Comparison of ENCODE assay signal across 8 cellular contexts in the genomic region with DNA sequence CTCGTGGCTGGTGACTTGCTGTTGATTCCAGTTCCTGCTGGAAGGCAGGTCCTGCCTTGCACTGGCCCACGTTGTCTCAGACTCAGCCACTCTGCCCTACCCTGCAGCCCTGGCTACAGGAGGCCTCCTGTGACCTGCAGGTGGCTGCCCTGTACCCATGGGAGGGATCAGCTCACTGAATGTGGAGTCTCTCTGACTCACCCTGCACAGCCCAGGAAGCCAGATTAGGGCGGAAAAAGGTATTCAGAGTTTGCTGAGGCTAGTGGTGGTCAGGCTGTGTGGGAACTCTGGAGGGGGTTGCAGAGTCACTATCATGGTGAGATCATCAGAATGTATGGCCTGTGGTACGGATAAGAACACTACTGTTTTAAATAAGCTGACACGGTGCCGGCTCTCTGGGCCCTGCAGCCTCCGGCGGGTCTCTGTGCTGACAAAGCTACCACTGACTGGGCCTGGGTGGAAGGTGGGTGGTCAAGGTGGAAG. TPM values are rescaled to one million over a fixed set of nuclear protein-coding genes. Genes with fewer than 3 reads are reported as not detected.
A peak's percentile ranks its signal among the peaks of the same experiment; 100 is the strongest.
DNase-seq lines count a peak whose midpoint lies in the region; ATAC-seq and TF ChIP-seq lines count a peak whose summit lies in the region.

No MANE protein-coding gene starts in this region.

- H3K9me3 Mint-ChIP-seq in MCF 10A (ENCODE audit: unreplicated experiment), result no peaks in the 10 kb centered on the region

- peaks cover 1% of the 10 kb centered on the region for H3K36me3 ChIP-seq in breast epithelium

- BruUV-seq in MCF 10A (replicated peaks; lab: Mats Ljungman, UMichigan), result no TSS peak

- DNase-seq in MCF 10A (ENCODE audit: unreplicated experiment) (peak; percentile 97), breast epithelium (ENCODE audit: low spot score in 2 of 2) (no peak), epithelial cell of proximal tubule (ENCODE audit: low read depth) (no peak), GDM1 (lab: John Stamatoyannopoulos, UW) (no peak), NCI-H2029 (lab: John Stamatoyannopoulos, UW) (no peak)
- peak; percentile 70 for DNase-seq in stimulated activated CD4-positive, alpha-beta T cell treated with anti-CD3 and anti-CD28 coated beads, Interleukin-1b, Interleukin-23, amount 100 ng/mL, for 48 hours

- POLR2A ChIA-PET in MCF 10A (lab: Yijun Ruan, JAX), result interaction anchor here (0.9 to 13.6 kb wide), 16 partner anchors 10 to 232 kb away, joined by 3 to 517 read pairs (median 6); a partner anchor contains a TSS

- peak overlapping the region; percentile 29 for H3K4me3 Mint-ChIP-seq in MCF 10A (ENCODE audit: unreplicated experiment)

- H3K27ac ChIP-seq in breast epithelium, result peak overlapping the region in 1 of 2 donors; percentile 38

- peaks cover 0 to 12% of the 10 kb centered on the region in 2 donors for H3K4me1 ChIP-seq in breast epithelium

- intact Hi-C loops in MCF 10A (cut with micrococcal nuclease), result loop anchor here (1.0 kb wide), 1 partner anchor 24 kb away; no protein-coding TSS in a partner anchor
- intact Hi-C loops in breast epithelium (cut with DNase I; ENCODE audit: low total_unique reads), result no loop called here

- no peaks in the 10 kb centered on the region for H3K9me3 ChIP-seq in breast epithelium

- TF ChIP-seq CTCF in MCF 10A (IDR thresholded peaks at IDR 0.05; ENCODE audit: unreplicated experiment), result no peak
- no peak for TF ChIP-seq CTCF in breast epithelium (IDR thresholded peaks at IDR 0.05)
- TF ChIP-seq CTCF in epithelial cell of proximal tubule (conservative IDR thresholded peaks at IDR 0.05; ENCODE audit: low read depth, low read length), result peak; percentile 50

- peaks cover 36% of the 10 kb centered on the region for H3K36me3 Mint-ChIP-seq in MCF 10A (ENCODE audit: insufficient read depth, unreplicated experiment)

- H3K4me3 ChIP-seq in breast epithelium (no peak overlapping the region), epithelial cell of proximal tubule (ENCODE audit: low read depth, low read length) (no peak overlapping the region)

- H3K27me3 Mint-ChIP-seq in MCF 10A (ENCODE audit: insufficient read depth, unreplicated experiment), result no peaks in the 10 kb centered on the region

- no peaks in the 10 kb centered on the region for H3K27me3 ChIP-seq in breast epithelium

- H3K27ac Mint-ChIP-seq in MCF 10A (ENCODE audit: low read depth, unreplicated experiment), result peak overlapping the region; percentile 82

- TF ChIP-seq POLR2A in breast epithelium (IDR thresholded peaks at IDR 0.05), result no peak

- CTCF ChIA-PET in MCF 10A (lab: Yijun Ruan, JAX), result interaction anchor here (0.6 to 7.8 kb wide), 24 partner anchors 9 to 230 kb away, joined by 3 to 92 read pairs (median 5); a partner anchor contains a TSS

- peaks cover 23% of the 10 kb centered on the region for H3K4me1 Mint-ChIP-seq in MCF 10A (ENCODE audit: insufficient read depth, unreplicated experiment)

- ATAC-seq in SK-N-SH treated with all-trans-retinoic acid at 6 μM for 48 hours (peak; percentile 87), HG02870 (IDR thresholded peaks at IDR 0.05; ENCODE audit: unreplicated experiment) (no peak)

TF ChIP-seq in SK-N-SH treated with all-trans-retinoic acid at 6 μM for 48 hours, 23 proteins besides CTCF, POLR2A, EP300 and RAD21:
- no peak for TF ChIP-seq RARB (CRISPR knock-in tag; IDR thresholded peaks at IDR 0.05)
- no peak for TF ChIP-seq SNAI2 (CRISPR knock-in tag; IDR thresholded peaks at IDR 0.05)
- TF ChIP-seq, protein P1, sequence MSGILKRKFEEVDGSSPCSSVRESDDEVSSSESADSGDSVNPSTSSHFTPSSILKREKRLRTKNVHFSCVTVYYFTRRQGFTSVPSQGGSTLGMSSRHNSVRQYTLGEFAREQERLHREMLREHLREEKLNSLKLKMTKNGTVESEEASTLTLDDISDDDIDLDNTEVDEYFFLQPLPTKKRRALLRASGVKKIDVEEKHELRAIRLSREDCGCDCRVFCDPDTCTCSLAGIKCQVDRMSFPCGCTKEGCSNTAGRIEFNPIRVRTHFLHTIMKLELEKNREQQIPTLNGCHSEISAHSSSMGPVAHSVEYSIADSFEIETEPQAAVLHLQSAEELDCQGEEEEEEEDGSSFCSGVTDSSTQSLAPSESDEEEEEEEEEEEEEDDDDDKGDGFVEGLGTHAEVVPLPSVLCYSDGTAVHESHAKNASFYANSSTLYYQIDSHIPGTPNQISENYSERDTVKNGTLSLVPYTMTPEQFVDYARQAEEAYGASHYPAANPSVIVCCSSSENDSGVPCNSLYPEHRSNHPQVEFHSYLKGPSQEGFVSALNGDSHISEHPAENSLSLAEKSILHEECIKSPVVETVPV (CRISPR knock-in tag; IDR thresholded peaks at IDR 0.05), result no peak
- no peak for TF ChIP-seq ZFP30 (CRISPR knock-in tag; IDR thresholded peaks at IDR 0.05)
- TF ChIP-seq TCF4 (CRISPR knock-in tag; IDR thresholded peaks at IDR 0.05; ENCODE audit: borderline replicate concordance), result no peak
- TF ChIP-seq ZNF8 (CRISPR knock-in tag; IDR thresholded peaks at IDR 0.05), result peak; percentile 95
TF ChIP-seq in SK-N-SH treated with all-trans-retinoic acid at 6 μM for 48 hours: peak in this region for 1.

RNA-seq across cellular contexts. Expression of a gene that starts 24.7 kb away (rescaled TPM):
- total RNA-seq in MCF 10A (2022), result 375 and 435 TPM in 2 replicates
- total RNA-seq in breast epithelium, result 100 to 1,000 TPM in 2 of 3 donors, 10 to 100 TPM in 1; 95.7 to 128 (median 121) TPM
- total RNA-seq in epithelial cell of proximal tubule, result 145 and 241 TPM in 2 replicates

RNA-seq across cellular contexts. Expression of a gene that starts 27.7 kb away (rescaled TPM):
- total RNA-seq in MCF 10A (2022) (98.0 and 99.5 TPM in 2 replicates), breast epithelium (10 to 100 TPM; 45.8 to 77.6 (median 71.1) TPM), epithelial cell of proximal tubule (76.5 and 103 TPM in 2 replicates)

Comparison
In these comparisons a context has a peak if more than half of its experiments do, and no peak if none do; other contexts are left out.
1. DNase-seq: peak in MCF 10A (single experiment) and stimulated activated CD4-positive, alpha-beta T cell treated with anti-CD3 and anti-CD28 coated beads, Interleukin-1b, Interleukin-23, amount 100 ng/mL, for 48 hours (single experiment); none in breast epithelium (0 of 2), epithelial cell of proximal tubule (single experiment), GDM1 (single experiment) and NCI-H2029 (single experiment).